ENCODE assay signal across 1 cellular context in the genomic region with DNA sequence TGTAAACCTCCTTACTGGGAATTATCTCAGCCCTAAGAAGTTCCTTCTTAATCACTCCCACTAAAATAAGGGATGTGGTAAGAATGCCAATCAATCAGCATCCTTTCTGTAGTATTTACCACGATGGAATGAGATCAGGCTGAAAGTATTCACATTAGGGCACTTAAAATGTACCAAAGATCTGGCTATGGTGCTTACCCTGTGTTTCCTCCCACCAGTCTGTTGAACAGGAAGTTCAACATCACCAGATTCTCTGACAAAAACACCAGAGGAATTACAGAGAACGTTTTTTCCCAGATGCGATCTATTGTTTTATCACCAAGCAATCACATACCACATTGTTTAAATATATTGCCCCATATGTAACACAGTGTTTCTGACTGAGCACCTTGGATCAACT.
TF ChIP-seq lines count a peak whose summit lies in the region.

No MANE protein-coding gene starts in this region.

TF ChIP-seq in GM23338, 12 proteins besides CTCF, POLR2A, EP300 and RAD21:
- TF ChIP-seq, protein P1, sequence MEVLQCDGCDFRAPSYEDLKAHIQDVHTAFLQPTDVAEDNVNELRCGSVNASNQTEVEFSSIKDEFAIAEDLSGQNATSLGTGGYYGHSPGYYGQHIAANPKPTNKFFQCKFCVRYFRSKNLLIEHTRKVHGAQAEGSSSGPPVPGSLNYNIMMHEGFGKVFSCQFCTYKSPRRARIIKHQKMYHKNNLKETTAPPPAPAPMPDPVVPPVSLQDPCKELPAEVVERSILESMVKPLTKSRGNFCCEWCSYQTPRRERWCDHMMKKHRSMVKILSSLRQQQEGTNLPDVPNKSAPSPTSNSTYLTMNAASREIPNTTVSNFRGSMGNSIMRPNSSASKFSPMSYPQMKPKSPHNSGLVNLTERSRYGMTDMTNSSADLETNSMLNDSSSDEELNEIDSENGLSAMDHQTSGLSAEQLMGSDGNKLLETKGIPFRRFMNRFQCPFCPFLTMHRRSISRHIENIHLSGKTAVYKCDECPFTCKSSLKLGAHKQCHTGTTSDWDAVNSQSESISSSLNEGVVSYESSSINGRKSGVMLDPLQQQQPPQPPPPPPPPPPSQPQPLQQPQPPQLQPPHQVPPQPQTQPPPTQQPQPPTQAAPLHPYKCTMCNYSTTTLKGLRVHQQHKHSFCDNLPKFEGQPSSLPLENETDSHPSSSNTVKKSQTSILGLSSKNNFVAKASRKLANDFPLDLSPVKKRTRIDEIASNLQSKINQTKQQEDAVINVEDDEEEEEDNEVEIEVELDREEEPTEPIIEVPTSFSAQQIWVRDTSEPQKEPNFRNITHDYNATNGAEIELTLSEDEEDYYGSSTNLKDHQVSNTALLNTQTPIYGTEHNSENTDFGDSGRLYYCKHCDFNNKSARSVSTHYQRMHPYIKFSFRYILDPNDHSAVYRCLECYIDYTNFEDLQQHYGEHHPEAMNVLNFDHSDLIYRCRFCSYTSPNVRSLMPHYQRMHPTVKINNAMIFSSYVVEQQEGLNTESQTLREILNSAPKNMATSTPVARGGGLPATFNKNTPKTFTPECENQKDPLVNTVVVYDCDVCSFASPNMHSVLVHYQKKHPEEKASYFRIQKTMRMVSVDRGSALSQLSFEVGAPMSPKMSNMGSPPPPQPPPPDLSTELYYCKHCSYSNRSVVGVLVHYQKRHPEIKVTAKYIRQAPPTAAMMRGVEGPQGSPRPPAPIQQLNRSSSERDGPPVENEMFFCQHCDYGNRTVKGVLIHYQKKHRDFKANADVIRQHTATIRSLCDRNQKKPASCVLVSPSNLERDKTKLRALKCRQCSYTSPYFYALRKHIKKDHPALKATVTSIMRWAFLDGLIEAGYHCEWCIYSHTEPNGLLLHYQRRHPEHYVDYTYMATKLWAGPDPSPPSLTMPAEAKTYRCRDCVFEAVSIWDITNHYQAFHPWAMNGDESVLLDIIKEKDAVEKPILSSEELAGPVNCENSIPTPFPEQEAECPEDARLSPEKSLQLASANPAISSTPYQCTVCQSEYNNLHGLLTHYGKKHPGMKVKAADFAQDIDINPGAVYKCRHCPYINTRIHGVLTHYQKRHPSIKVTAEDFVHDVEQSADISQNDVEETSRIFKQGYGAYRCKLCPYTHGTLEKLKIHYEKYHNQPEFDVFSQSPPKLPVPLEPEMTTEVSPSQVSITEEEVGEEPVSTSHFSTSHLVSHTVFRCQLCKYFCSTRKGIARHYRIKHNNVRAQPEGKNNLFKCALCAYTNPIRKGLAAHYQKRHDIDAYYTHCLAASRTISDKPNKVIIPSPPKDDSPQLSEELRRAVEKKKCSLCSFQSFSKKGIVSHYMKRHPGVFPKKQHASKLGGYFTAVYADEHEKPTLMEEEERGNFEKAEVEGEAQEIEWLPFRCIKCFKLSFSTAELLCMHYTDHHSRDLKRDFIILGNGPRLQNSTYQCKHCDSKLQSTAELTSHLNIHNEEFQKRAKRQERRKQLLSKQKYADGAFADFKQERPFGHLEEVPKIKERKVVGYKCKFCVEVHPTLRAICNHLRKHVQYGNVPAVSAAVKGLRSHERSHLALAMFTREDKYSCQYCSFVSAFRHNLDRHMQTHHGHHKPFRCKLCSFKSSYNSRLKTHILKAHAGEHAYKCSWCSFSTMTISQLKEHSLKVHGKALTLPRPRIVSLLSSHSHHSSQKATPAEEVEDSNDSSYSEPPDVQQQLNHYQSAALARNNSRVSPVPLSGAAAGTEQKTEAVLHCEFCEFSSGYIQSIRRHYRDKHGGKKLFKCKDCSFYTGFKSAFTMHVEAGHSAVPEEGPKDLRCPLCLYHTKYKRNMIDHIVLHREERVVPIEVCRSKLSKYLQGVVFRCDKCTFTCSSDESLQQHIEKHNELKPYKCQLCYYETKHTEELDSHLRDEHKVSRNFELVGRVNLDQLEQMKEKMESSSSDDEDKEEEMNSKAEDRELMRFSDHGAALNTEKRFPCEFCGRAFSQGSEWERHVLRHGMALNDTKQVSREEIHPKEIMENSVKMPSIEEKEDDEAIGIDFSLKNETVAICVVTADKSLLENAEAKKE (CRISPR knock-in tag; IDR thresholded peaks at IDR 0.05) = no peak
- TF ChIP-seq ZNF331 (CRISPR knock-in tag; IDR thresholded peaks at IDR 0.05; ENCODE audit: low read depth) (no peak), EZH2 (IDR thresholded peaks at IDR 0.05; ENCODE audit: low read depth, unreplicated experiment) (no peak), POLR2AphosphoS5 (IDR thresholded peaks at IDR 0.05; ENCODE audit: low read depth) (no peak), JUNB (IDR thresholded peaks at IDR 0.05; ENCODE audit: unreplicated experiment) (no peak), EZH2phosphoT487 (IDR thresholded peaks at IDR 0.05; ENCODE audit: unreplicated experiment) (no peak), NANOG (IDR thresholded peaks at IDR 0.05; ENCODE audit: borderline replicate concordance) (no peak), CREB1 (CRISPR knock-in tag; IDR thresholded peaks at IDR 0.05; ENCODE audit: low read depth) (no peak), STAT1 (IDR thresholded peaks at IDR 0.05; ENCODE audit: unreplicated experiment) (no peak), ZNF114 (CRISPR knock-in tag; IDR thresholded peaks at IDR 0.05) (no peak)
- TF ChIP-seq, protein P2, sequence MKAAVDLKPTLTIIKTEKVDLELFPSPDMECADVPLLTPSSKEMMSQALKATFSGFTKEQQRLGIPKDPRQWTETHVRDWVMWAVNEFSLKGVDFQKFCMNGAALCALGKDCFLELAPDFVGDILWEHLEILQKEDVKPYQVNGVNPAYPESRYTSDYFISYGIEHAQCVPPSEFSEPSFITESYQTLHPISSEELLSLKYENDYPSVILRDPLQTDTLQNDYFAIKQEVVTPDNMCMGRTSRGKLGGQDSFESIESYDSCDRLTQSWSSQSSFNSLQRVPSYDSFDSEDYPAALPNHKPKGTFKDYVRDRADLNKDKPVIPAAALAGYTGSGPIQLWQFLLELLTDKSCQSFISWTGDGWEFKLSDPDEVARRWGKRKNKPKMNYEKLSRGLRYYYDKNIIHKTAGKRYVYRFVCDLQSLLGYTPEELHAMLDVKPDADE (IDR thresholded peaks at IDR 0.05) = no peak
- TF ChIP-seq, protein P3, sequence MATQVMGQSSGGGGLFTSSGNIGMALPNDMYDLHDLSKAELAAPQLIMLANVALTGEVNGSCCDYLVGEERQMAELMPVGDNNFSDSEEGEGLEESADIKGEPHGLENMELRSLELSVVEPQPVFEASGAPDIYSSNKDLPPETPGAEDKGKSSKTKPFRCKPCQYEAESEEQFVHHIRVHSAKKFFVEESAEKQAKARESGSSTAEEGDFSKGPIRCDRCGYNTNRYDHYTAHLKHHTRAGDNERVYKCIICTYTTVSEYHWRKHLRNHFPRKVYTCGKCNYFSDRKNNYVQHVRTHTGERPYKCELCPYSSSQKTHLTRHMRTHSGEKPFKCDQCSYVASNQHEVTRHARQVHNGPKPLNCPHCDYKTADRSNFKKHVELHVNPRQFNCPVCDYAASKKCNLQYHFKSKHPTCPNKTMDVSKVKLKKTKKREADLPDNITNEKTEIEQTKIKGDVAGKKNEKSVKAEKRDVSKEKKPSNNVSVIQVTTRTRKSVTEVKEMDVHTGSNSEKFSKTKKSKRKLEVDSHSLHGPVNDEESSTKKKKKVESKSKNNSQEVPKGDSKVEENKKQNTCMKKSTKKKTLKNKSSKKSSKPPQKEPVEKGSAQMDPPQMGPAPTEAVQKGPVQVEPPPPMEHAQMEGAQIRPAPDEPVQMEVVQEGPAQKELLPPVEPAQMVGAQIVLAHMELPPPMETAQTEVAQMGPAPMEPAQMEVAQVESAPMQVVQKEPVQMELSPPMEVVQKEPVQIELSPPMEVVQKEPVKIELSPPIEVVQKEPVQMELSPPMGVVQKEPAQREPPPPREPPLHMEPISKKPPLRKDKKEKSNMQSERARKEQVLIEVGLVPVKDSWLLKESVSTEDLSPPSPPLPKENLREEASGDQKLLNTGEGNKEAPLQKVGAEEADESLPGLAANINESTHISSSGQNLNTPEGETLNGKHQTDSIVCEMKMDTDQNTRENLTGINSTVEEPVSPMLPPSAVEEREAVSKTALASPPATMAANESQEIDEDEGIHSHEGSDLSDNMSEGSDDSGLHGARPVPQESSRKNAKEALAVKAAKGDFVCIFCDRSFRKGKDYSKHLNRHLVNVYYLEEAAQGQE (IDR thresholded peaks at IDR 0.05; ENCODE audit: unreplicated experiment) = no peak
